In the genomic region with DNA sequence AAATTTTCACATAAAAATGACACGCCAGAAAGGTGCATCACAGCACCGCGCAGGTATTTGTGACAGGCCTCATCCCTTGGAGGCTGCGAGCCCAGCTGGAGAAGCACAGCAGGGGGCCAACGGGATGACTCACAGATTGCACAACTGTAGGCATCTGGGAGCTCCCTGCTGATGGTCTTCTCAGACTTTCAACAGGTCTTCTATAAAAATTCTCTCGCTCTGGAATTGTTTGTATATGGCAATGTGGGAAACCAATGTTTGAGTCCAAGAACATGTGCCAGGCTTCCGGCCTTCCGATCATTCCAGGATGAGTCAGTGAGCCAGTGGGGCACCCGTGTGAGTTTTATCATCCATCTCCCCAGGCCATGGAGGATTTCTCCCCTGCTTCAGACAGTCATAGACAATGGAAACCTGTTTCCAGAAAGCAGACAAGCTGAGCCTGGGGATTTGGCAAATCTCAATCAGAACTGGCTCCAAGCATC, we compare ENCODE assay signal across 13 cellular contexts. TPM values are rescaled to one million over a fixed set of nuclear protein-coding genes. Genes with fewer than 3 reads are reported as not detected.
A peak's percentile ranks its signal among the peaks of the same experiment; 100 is the strongest.
DNase-seq lines count a peak whose midpoint lies in the region; ATAC-seq and TF ChIP-seq lines count a peak whose summit lies in the region.
"Had no signal": no experiment of that assay in that cellular context is flagged by ENCODE, and none has a peak within 500 bp of the region (broad histone marks: within the 10 kb centered on the region; RNA-seq: fewer than 3 reads in every experiment).

No MANE protein-coding gene starts in this region.

- H3K4me3 ChIP-seq in cardiac fibroblast (replicated peaks in 1 of 2; ENCODE audit: low read depth in 2 of 2, low read length in 2 of 2) = no peak overlapping the region
- H3K4me3 ChIP-seq: pancreas had no signal

- H3K4me3 Mint-ChIP-seq in osteocyte (ENCODE audit: unreplicated experiment) = no peak overlapping the region
- H3K4me3 Mint-ChIP-seq: activated naive CD8-positive, alpha-beta T cell treated with anti-CD3 and anti-CD28 coated beads, Interleukin-2, amount 50 U/mL, for 24 hours had no signal

- peak overlapping the region; percentile 83 for H3K27ac Mint-ChIP-seq in osteocyte (ENCODE audit: unreplicated experiment)
- H3K27ac Mint-ChIP-seq: activated naive CD8-positive, alpha-beta T cell treated with anti-CD3 and anti-CD28 coated beads, Interleukin-2, amount 50 U/mL, for 24 hours had no signal

- H3K9me3 Mint-ChIP-seq in osteocyte (ENCODE audit: unreplicated experiment) = peaks cover 8% of the 10 kb centered on the region
- H3K9me3 Mint-ChIP-seq: activated naive CD8-positive, alpha-beta T cell treated with anti-CD3 and anti-CD28 coated beads, Interleukin-2, amount 50 U/mL, for 24 hours had no signal

- no peaks in the 10 kb centered on the region for H3K36me3 Mint-ChIP-seq in osteocyte (ENCODE audit: unreplicated experiment)

- DNase-seq in GM04504 (ENCODE audit: low read depth) (peak; percentile 55), NCI-H226 (peak; percentile 90), cardiac fibroblast (ENCODE audit: low read depth in 2 of 2) (peak; percentile 98 to 99), osteocyte (ENCODE audit: extremely low spot score, unreplicated experiment) (no peak), NCI-H446 treated with DMSO at 0.1 percent for 48 hours (lab: John Stamatoyannopoulos, UW) (no peak), CD1c-positive myeloid dendritic cell (ENCODE audit: extremely low spot score) (no peak)
- DNase-seq: activated naive CD8-positive, alpha-beta T cell treated with anti-CD3 and anti-CD28 coated beads, Interleukin-2, amount 50 U/mL, for 24 hours; hippocampal formation; NCI-H2029; WERI-Rb-1 had no signal

- TF ChIP-seq CTCF in cardiac fibroblast (IDR thresholded peaks at IDR 0.05; ENCODE audit: low read depth, low read length) (no peak), osteocyte (IDR thresholded peaks at IDR 0.05) (no peak)

- H3K27me3 Mint-ChIP-seq in osteocyte (ENCODE audit: unreplicated experiment) = no peaks in the 10 kb centered on the region

- no peak for ATAC-seq in HG02852 (IDR thresholded peaks at IDR 0.05; ENCODE audit: unreplicated experiment)
- ATAC-seq in HG02884 (IDR thresholded peaks at IDR 0.05; ENCODE audit: unreplicated experiment) = no peak
- ATAC-seq: activated naive CD8-positive, alpha-beta T cell treated with anti-CD3 and anti-CD28 coated beads, Interleukin-2, amount 50 U/mL, for 24 hours had no signal

- peaks cover 27% of the 10 kb centered on the region for H3K4me1 Mint-ChIP-seq in osteocyte (ENCODE audit: unreplicated experiment)
- H3K4me1 Mint-ChIP-seq: activated naive CD8-positive, alpha-beta T cell treated with anti-CD3 and anti-CD28 coated beads, Interleukin-2, amount 50 U/mL, for 24 hours had no signal

RNA-seq across cellular contexts. Expression of a gene that starts 24.1 kb away (rescaled TPM):
- total RNA-seq in osteocyte = 8.9 TPM in 2 replicates

Comparison
In these comparisons a context has a peak if more than half of its experiments do, and no peak if none do; other contexts are left out.
1. DNase-seq: peak in GM04504 (single experiment), NCI-H226 (single experiment) and cardiac fibroblast (2 of 2); none in osteocyte (single experiment), NCI-H446 treated with DMSO at 0.1 percent for 48 hours (single experiment) and CD1c-positive myeloid dendritic cell (single experiment).